ENCODE assay signal across 17 cellular contexts in the genomic region with DNA sequence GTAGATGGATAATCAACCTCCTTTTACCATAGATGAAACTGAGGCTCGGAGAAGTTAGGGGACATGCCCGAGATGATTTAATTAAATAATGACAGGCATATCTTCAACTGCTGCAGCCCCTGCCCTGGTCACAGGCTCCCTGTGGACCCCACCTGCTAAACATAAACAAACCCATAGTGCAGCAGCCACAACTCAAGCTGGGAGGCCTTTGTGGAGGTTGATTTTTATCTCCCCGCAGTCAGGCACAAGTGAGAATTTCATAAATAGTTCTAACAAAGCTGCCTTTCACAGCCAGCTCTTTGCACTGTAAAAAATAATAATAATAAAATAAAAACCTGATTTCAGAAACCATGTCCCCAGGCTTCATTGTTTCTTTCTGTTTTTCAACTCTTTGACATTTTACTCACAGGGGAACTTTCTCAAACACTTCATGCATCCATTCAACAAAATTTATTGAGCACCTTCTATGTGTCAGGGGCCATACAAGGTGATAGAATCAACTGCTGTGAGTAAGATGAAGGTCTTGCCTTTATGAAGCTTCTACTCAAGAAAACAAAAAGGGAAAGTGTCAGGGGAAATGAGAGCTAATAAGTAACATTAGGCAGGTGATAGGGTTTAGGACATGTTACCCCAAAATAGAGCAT.
A peak's percentile ranks its signal among the peaks of the same experiment; 100 is the strongest.
DNase-seq lines count a peak whose midpoint lies in the region; ATAC-seq, FAIRE-seq and TF ChIP-seq lines count a peak whose summit lies in the region.
"Had no signal": no experiment of that assay in that cellular context is flagged by ENCODE, and none has a peak within 500 bp of the region (broad histone marks: within the 10 kb centered on the region; RNA-seq: fewer than 3 reads in every experiment).

No MANE protein-coding gene starts in this region.

- no peak for DNase-seq in GM12892 (ENCODE audit: insufficient read length)
- peak; percentile 3 to 4 for DNase-seq in SJCRH30
- no peak for DNase-seq in naive B cell
- DNase-seq in activated CD4-positive, alpha-beta T cell treated with anti-CD3 and anti-CD28 coated beads, Interleukin-2, amount 10 ng/mL, durations not matched to agents 24 days and 14 days, result no peak
- no peak for DNase-seq in activated naive CD4-positive, alpha-beta T cell treated with anti-CD3 and anti-CD28 coated beads, Interleukin-2, amount 50 U/mL, for 72 hours (ENCODE audit: low spot score in 2 of 2)
- DNase-seq: COR-L47; DMS153; NCI-H1930; NCI-H345; NK-92 treated with Interleukin-12 subunit alpha and Interleukin-12 subunit beta, amount 100 ng/mL, for 24 hours; SHP77; T-helper 1 cell; T-helper 9 cell had no signal

- peaks cover 37% of the 10 kb centered on the region for H3K4me1 ChIP-seq in KMS-11 (ENCODE audit: low read depth, poor library complexity, severe bottlenecking)
- no peaks in the 10 kb centered on the region for H3K4me1 ChIP-seq in SJCRH30
- H3K4me1 ChIP-seq: HAP-1 had no signal

- no peaks in the 10 kb centered on the region for H3K9me3 ChIP-seq in SJCRH30 (replicated peaks)
- H3K9me3 ChIP-seq: HAP-1 had no signal

- H3K79me2 ChIP-seq in KMS-11 (ENCODE audit: insufficient read depth, low read depth), result no peaks in the 10 kb centered on the region

- ATAC-seq in naive B cell (ENCODE audit: low read depth in 2 of 2) (no peak), GM19455 (IDR thresholded peaks at IDR 0.05; ENCODE audit: unreplicated experiment) (no peak)
- no peak for ATAC-seq in activated naive CD4-positive, alpha-beta T cell treated with anti-CD3 and anti-CD28 coated beads, Interleukin-2, amount 50 U/mL, for 72 hours

- H3K36me3 ChIP-seq in KMS-11 (ENCODE audit: insufficient read depth) (no peaks in the 10 kb centered on the region), SJCRH30 (no peaks in the 10 kb centered on the region)
- H3K36me3 ChIP-seq: HAP-1 had no signal

- FAIRE-seq in GM12892 (lab: Jason Lieb, UNC), result peak; percentile 57

- no peak overlapping the region for H3K9ac ChIP-seq in KMS-11

- peaks cover 53 to 73% (median 56%) of the 10 kb centered on the region in 3 donors for H3K4me1 Mint-ChIP-seq in naive B cell
- H3K4me1 Mint-ChIP-seq in activated CD4-positive, alpha-beta T cell treated with anti-CD3 and anti-CD28 coated beads, Interleukin-2, amount 10 ng/mL, durations not matched to agents 24 days and 14 days, result peaks cover 5% of the 10 kb centered on the region

- H4K20me1 ChIP-seq in KMS-11 (ENCODE audit: insufficient read depth), result no peaks in the 10 kb centered on the region

- intact Hi-C loops in activated CD4-positive, alpha-beta T cell treated with anti-CD3 and anti-CD28 coated beads, Interleukin-2, amount 10 ng/mL, durations not matched to agents 24 days and 14 days (cut with micrococcal nuclease), result no loop called here

- peak overlapping the region; percentile 66; the same call in 1 of the 2 replicates for H3K4me2 ChIP-seq in KMS-11

- H3K27me3 Mint-ChIP-seq in naive B cell, result peaks cover 0 to 14% (median 0%) of the 10 kb centered on the region in 3 donors
- H3K27me3 Mint-ChIP-seq in activated CD4-positive, alpha-beta T cell treated with anti-CD3 and anti-CD28 coated beads, Interleukin-2, amount 10 ng/mL, durations not matched to agents 24 days and 14 days, result peaks cover 27% of the 10 kb centered on the region

- H3K27me3 ChIP-seq in KMS-11 (ENCODE audit: insufficient read depth, low read depth) (peaks cover 4% of the 10 kb centered on the region; the same call in 1 of the 2 replicates), SJCRH30 (no peaks in the 10 kb centered on the region)

- TF ChIP-seq CTCF in KMS-11 (conservative IDR thresholded peaks at IDR 0.05; ENCODE audit: low read depth, low read length), result no peak

- H3K27ac ChIP-seq in KMS-11 (no peak overlapping the region), SJCRH30 (no peak overlapping the region)

- no peak overlapping the region for H2AFZ ChIP-seq in KMS-11 (ENCODE audit: low read depth)

- peak overlapping the region in 7 of 8 donors; percentile 7 to 97 (median 91) for H3K4me3 Mint-ChIP-seq in naive B cell
- H3K4me3 Mint-ChIP-seq in activated CD4-positive, alpha-beta T cell treated with anti-CD3 and anti-CD28 coated beads, Interleukin-2, amount 10 ng/mL, durations not matched to agents 24 days and 14 days, result no peak overlapping the region

- H3K27ac Mint-ChIP-seq in naive B cell, result no peak overlapping the region
- H3K27ac Mint-ChIP-seq in activated CD4-positive, alpha-beta T cell treated with anti-CD3 and anti-CD28 coated beads, Interleukin-2, amount 10 ng/mL, durations not matched to agents 24 days and 14 days, result no peak overlapping the region
- H3K27ac Mint-ChIP-seq in activated naive CD4-positive, alpha-beta T cell treated with anti-CD3 and anti-CD28 coated beads, Interleukin-2, amount 50 U/mL, for 72 hours, result no peak overlapping the region

- H3K36me3 Mint-ChIP-seq in naive B cell, result peaks cover 0 to 7% of the 10 kb centered on the region in 2 donors
- no peaks in the 10 kb centered on the region for H3K36me3 Mint-ChIP-seq in activated CD4-positive, alpha-beta T cell treated with anti-CD3 and anti-CD28 coated beads, Interleukin-2, amount 10 ng/mL, durations not matched to agents 24 days and 14 days (ENCODE audit: low read depth)
- peaks cover 0 to 13% of the 10 kb centered on the region in 2 donors for H3K36me3 Mint-ChIP-seq in activated naive CD4-positive, alpha-beta T cell treated with anti-CD3 and anti-CD28 coated beads, Interleukin-2, amount 50 U/mL, for 72 hours
- H3K36me3 Mint-ChIP-seq: CD14-positive monocyte had no signal

- TF ChIP-seq POLR2A in GM12892 (IDR thresholded peaks at IDR 0.05; ENCODE audit: low read depth, low read length), result no peak

- H3K9me3 Mint-ChIP-seq in naive B cell, result peaks cover 0 to 5% (median 0%) of the 10 kb centered on the region in 7 donors
- peaks cover 4% of the 10 kb centered on the region for H3K9me3 Mint-ChIP-seq in activated CD4-positive, alpha-beta T cell treated with anti-CD3 and anti-CD28 coated beads, Interleukin-2, amount 10 ng/mL, durations not matched to agents 24 days and 14 days
- H3K9me3 Mint-ChIP-seq in activated naive CD4-positive, alpha-beta T cell treated with anti-CD3 and anti-CD28 coated beads, Interleukin-2, amount 50 U/mL, for 72 hours, result peaks cover 4 to 7% of the 10 kb centered on the region in 2 donors

- H3K4me3 ChIP-seq in KMS-11 (IDR thresholded peaks at IDR 0.05; ENCODE audit: insufficient read depth, low read depth, low read length) (no peak overlapping the region), SJCRH30 (no peak overlapping the region)
- H3K4me3 ChIP-seq: HAP-1 had no signal

Comparison
In these comparisons a context has a peak if more than half of its experiments do, and no peak if none do; other contexts are left out.
1. DNase-seq: peak in SJCRH30 (2 of 2); none in GM12892 (single experiment), naive B cell (single experiment), activated CD4-positive, alpha-beta T cell treated with anti-CD3 and anti-CD28 coated beads, Interleukin-2, amount 10 ng/mL, durations not matched to agents 24 days and 14 days (single experiment) and activated naive CD4-positive, alpha-beta T cell treated with anti-CD3 and anti-CD28 coated beads, Interleukin-2, amount 50 U/mL, for 72 hours (0 of 2).